Comparison of ENCODE assay signal across 25 cellular contexts in genomic region chr17:8602679-8603078, GRCh38.
"Had no signal": no experiment of that assay in that cellular context is flagged by ENCODE, and none has a peak within 500 bp of the region (broad histone marks: within the 10 kb centered on the region; RNA-seq: fewer than 3 reads in every experiment).

No MANE protein-coding gene starts in this region.

- H3K4me3 ChIP-seq: left ventricle myocardium inferior, lung, mucosa of descending colon, pancreas, prostate gland, skin epidermis, stomach, testis, tibial nerve, uterus had no signal

- FAIRE-seq: pancreas had no signal

- H3K36me3 ChIP-seq: left ventricle myocardium inferior, pancreas, prostate gland, stomach, uterus had no signal

- DNase-seq: hypothalamus; immature natural killer cell; islet precursor cell; left ventricle myocardium inferior; mesendoderm; midbrain; mucosa of descending colon; naive thymus-derived CD4-positive, alpha-beta T cell; pancreas; posterior cingulate gyrus; retina; right cardiac atrium; stimulated activated CD4-positive, alpha-beta T cell treated with anti-CD3 and anti-CD28 coated beads, Interleukin-12 subunit alpha, Interleukin-12 subunit beta, amount 100 ng/mL, for 4 hours; stimulated activated CD4-positive, alpha-beta T cell treated with anti-CD3 and anti-CD28 coated beads, Interleukin-15, amount 100 ng/mL, for 24 hours; stimulated activated CD4-positive, alpha-beta T cell treated with anti-CD3 and anti-CD28 coated beads, Interleukin-2, amount 100 ng/mL, for 24 hours; stimulated activated CD4-positive, alpha-beta T cell treated with anti-CD3 and anti-CD28 coated beads, Interleukin-4, amount 100 ng/mL, for 1 hour; stimulated activated naive B cell treated with anti-CD40 and anti-IgM and Interleukin-4, amounts not matched to agents 10 μg/mL and 1 μg/mL and 100 μg/mL, for 72 hours; stimulated activated naive CD8-positive, alpha-beta T cell treated with anti-CD3 and anti-CD28 coated beads, Interleukin-15, Interleukin-2, amounts not matched to agents 100 U/mL and 50 U/mL, for 24 hours; stomach; testis; uterus had no signal

- H3K4me1 ChIP-seq: pancreas, prostate gland, testis, uterus had no signal

- H3K9me3 ChIP-seq: left ventricle myocardium inferior, mucosa of descending colon, pancreas, prostate gland, stomach, testis, tibial nerve, uterus had no signal

- H3K27me3 ChIP-seq: stomach, testis, tibial nerve, uterus had no signal

- H3K27ac ChIP-seq: left ventricle myocardium inferior, pancreas, prostate gland, skin epidermis, stomach, testis, tibial nerve, uterus had no signal
